9 cellular contexts compared by ENCODE assay signal in genomic region chr1:201085902-201086735, GRCh38. TPM values are rescaled to one million over a fixed set of nuclear protein-coding genes. Genes with fewer than 3 reads are reported as not detected.
DNase-seq lines count a peak whose midpoint lies in the region; ATAC-seq and TF ChIP-seq lines count a peak whose summit lies in the region.
"Had no signal": no experiment of that assay in that cellular context is flagged by ENCODE, and none has a peak within 500 bp of the region (broad histone marks: within the 10 kb centered on the region; RNA-seq: fewer than 3 reads in every experiment).

No MANE protein-coding gene starts in this region.

- H3K4me3 ChIP-seq in mammary epithelial cell (replicated peaks in 1 of 3; ENCODE audit: insufficient read depth in 1 of 3, low read depth in 2 of 3, low read length in 3 of 3), result no peak overlapping the region

- H3K27ac ChIP-seq in mammary epithelial cell (ENCODE audit: insufficient read depth, low read depth, low read length), result no peak overlapping the region

- CTCF ChIA-PET in mammary epithelial cell (lab: Charles Lee; ENCODE audit: low non-redundant PET), result interaction anchor here (0.6 to 1.5 kb wide), 3 partner anchors 15 to 28 kb away, joined by 4 to 5 read pairs (median 4); no protein-coding TSS in a partner anchor

- no peak for ATAC-seq in HG02642 (IDR thresholded peaks at IDR 0.05; ENCODE audit: poor library complexity, unreplicated experiment)
- ATAC-seq in GM18907 (IDR thresholded peaks at IDR 0.05; ENCODE audit: unreplicated experiment), result no peak

- no peaks in the 10 kb centered on the region for H3K79me2 ChIP-seq in mammary epithelial cell (ENCODE audit: insufficient read depth, low read length)

- H4K20me1 ChIP-seq in mammary epithelial cell (ENCODE audit: insufficient read depth, low read length), result no peaks in the 10 kb centered on the region

- DNase-seq in DMS53 treated with DMSO at 0.1 percent for 48 hours (lab: John Stamatoyannopoulos, UW; ENCODE audit: unreplicated experiment) (peak; percentile 76), HuH-7 (ENCODE audit: low spot score) (peak; percentile 85), SKM-1 treated with dmso at 0.1 percent for 144 hours (lab: John Stamatoyannopoulos, UW; ENCODE audit: unreplicated experiment) (peak; percentile 74), mammary epithelial cell (peak; percentile 34), kidney tubule cell (ENCODE audit: low spot score) (peak; percentile 69)
- peak; percentile 26 for DNase-seq in stimulated activated CD8-positive, alpha-beta memory T cell treated with anti-CD3 and anti-CD28 coated beads, Interleukin-4, amount 100 ng/mL, for 24 hours (ENCODE audit: low read depth)

- no TSS peak for BruUV-seq in mammary epithelial cell (replicated peaks; lab: Mats Ljungman, UMichigan)

- peak; percentile 55 to 85 for TF ChIP-seq CTCF in mammary epithelial cell (conservative IDR thresholded peaks at IDR 0.05 in 1 of 2, IDR thresholded peaks at IDR 0.05 in 1 of 2; ENCODE audit: extremely low read depth in 1 of 2, insufficient read depth in 1 of 2, low read depth in 1 of 2, low read length in 2 of 2)

- intact Hi-C loops in mammary epithelial cell (cut with micrococcal nuclease), result loop anchor here (1.0 kb wide), 2 partner anchors 28 to 137 kb away; no protein-coding TSS in a partner anchor

- dilution Hi-C loops in mammary epithelial cell (cut with HindIII; ENCODE audit: low sequenced_read_pairs), result no loop called here

- no peak overlapping the region for H3K4me2 ChIP-seq in mammary epithelial cell (ENCODE audit: insufficient read depth, low read depth, low read length)

- no peak overlapping the region for H3K9ac ChIP-seq in mammary epithelial cell (ENCODE audit: insufficient read depth, low read length)

- no peaks in the 10 kb centered on the region for H3K27me3 ChIP-seq in mammary epithelial cell (ENCODE audit: insufficient read depth, low read length)

- H2AFZ ChIP-seq in mammary epithelial cell (ENCODE audit: low read depth, low read length), result no peak overlapping the region

- H3K36me3 ChIP-seq in mammary epithelial cell (ENCODE audit: insufficient read depth, low read length), result no peaks in the 10 kb centered on the region

- in situ Hi-C loops in mammary epithelial cell (cut with MboI; ENCODE audit: low sequenced_read_pairs in 2 of 2), result no loop called here

- no peaks in the 10 kb centered on the region for H3K9me3 ChIP-seq in mammary epithelial cell (replicated peaks; ENCODE audit: insufficient read depth, low read length)

- peaks cover 17% of the 10 kb centered on the region for H3K4me1 ChIP-seq in mammary epithelial cell (ENCODE audit: insufficient read depth, low read length)

- 74% methylated on average over 12 of the region's 12 CpGs for WGBS in mammary epithelial cell (ENCODE audit: low coverage, missing lambda C conversion rate)

RNA-seq across cellular contexts. Expression of gene CACNA1S, which starts 26.1 kb away (rescaled TPM):
- not detected for total RNA-seq in mammary epithelial cell
- polyA plus RNA-seq in mammary epithelial cell, result not detected
- not detected for polyA minus RNA-seq in mammary epithelial cell
- total RNA-seq: T-helper 2 cell treated with Interferon-gamma antibody and Interleukin-4, amounts not matched to agents 100 ng/mL and 5 ng/mL, for 36 hours had no signal

RNA-seq across cellular contexts. Expression of gene ASCL5, which starts 40.9 kb away (rescaled TPM):
- not detected for total RNA-seq in mammary epithelial cell
- polyA plus RNA-seq in mammary epithelial cell, result not detected
- polyA minus RNA-seq in mammary epithelial cell, result not detected
- total RNA-seq: T-helper 2 cell treated with Interferon-gamma antibody and Interleukin-4, amounts not matched to agents 100 ng/mL and 5 ng/mL, for 36 hours had no signal

Comparison
In these comparisons a context has a peak if more than half of its experiments do, and no peak if none do; other contexts are left out.
1. DNase-seq: peak in every context shown above with its lines; median percentile 85 in HuH-7; 76 in DMS53 treated with DMSO at 0.1 percent for 48 hours; 74 in SKM-1 treated with dmso at 0.1 percent for 144 hours; 69 in kidney tubule cell; 34 in mammary epithelial cell; 26 in stimulated activated CD8-positive, alpha-beta memory T cell treated with anti-CD3 and anti-CD28 coated beads, Interleukin-4, amount 100 ng/mL, for 24 hours.